Comparison of ENCODE assay signal across 8 cellular contexts in the genomic region with DNA sequence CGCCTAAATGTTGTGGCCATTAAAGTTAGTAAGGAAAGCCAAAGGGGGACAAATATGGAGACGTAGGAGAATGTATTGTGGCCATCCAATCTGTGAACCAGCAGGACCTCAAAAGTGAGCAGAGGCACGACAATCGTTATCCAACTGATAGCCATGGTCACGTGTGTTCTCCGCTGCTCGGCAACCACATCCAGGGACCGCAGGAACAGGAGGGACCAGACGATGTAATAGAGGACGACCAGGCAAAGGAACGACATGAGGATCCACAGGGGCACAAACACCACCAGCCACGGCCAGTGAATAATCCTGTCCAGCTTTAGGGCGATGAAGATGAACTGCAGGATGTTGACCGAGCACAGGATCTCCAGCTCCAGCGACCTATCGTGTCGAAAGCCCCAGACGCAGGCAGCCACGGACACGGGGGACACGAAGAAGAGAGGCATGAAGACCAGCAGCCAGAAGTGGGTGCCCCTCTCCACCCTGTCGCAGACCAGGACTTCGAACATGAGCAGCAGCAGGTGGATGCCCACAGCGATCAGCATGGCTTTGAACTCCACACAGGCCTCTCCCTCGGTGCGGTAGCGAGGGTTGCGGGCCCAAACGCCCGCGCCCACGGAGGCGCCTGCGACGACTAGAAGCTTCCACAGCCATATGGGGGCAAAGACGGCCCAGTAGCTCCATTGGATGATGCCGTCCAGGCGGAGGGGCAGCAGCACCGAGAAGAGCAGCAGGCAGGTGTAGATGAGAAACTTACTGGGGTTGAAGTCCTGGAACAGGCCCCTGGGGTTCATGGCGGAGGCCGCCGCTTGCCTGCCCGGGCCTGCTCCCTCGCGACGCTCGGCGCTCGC. TPM values are rescaled to one million over a fixed set of nuclear protein-coding genes. Genes with fewer than 3 reads are reported as not detected.
DNase-seq lines count a peak whose midpoint lies in the region; ATAC-seq and TF ChIP-seq lines count a peak whose summit lies in the region.

No MANE protein-coding gene starts in this region.

- H3K36me3 ChIP-seq in liver (ENCODE audit: control insufficient read depth in 4 of 4, insufficient read depth in 3 of 4, low read depth in 1 of 4, low read length in 3 of 4) (peaks cover 0 to 3% (median 0%) of the 10 kb centered on the region in 4 donors), thymus (ENCODE audit: control insufficient read depth, insufficient read depth) (peaks cover 19% of the 10 kb centered on the region)

- peaks cover 58% of the 10 kb centered on the region for H3K4me1 Mint-ChIP-seq in T-helper 1 cell treated with Interleukin-12 subunit alpha and Interleukin-12 subunit beta and Interleukin-4 antibody, amounts not matched to agents 30 μg/mL and 1 μg/mL, for 36 hours (ENCODE audit: low read depth)

- peak overlapping the region; percentile 57 for H3K4me3 ChIP-seq in astrocyte of the cerebellum (ENCODE audit: low read depth, low read length)
- H3K4me3 ChIP-seq in liver (ENCODE audit: low read depth in 1 of 3, low read length in 3 of 3) = peak overlapping the region; percentile 51 to 81 (median 57)
- H3K4me3 ChIP-seq in thymus (ENCODE audit: low read length) = peak overlapping the region; percentile 73

- H3K9me3 Mint-ChIP-seq in T-helper 1 cell treated with Interleukin-12 subunit alpha and Interleukin-12 subunit beta and Interleukin-4 antibody, amounts not matched to agents 30 μg/mL and 1 μg/mL, for 36 hours = peaks cover 5% of the 10 kb centered on the region

- H3K9me3 ChIP-seq in liver (ENCODE audit: control insufficient read depth in 4 of 4, low read length in 3 of 4) (no peaks in the 10 kb centered on the region), thymus (ENCODE audit: control insufficient read depth) (peaks cover 1% of the 10 kb centered on the region)

- WGBS in liver = 81% methylated on average over 49 of the region's 49 CpGs
- WGBS in thymus = 87% methylated on average over 49 of the region's 49 CpGs

- no peaks in the 10 kb centered on the region for H3K27me3 ChIP-seq in liver (ENCODE audit: control insufficient read depth in 4 of 4, insufficient read depth in 4 of 4, low read length in 3 of 4)
- H3K27me3 ChIP-seq in thymus (ENCODE audit: control insufficient read depth, insufficient read depth) = no peaks in the 10 kb centered on the region

- H3K27ac ChIP-seq in liver (ENCODE audit: low read depth in 1 of 2, low read length in 2 of 2) = peak overlapping the region; percentile 70 to 95
- H3K27ac ChIP-seq in thymus (ENCODE audit: low read depth) = peak overlapping the region; percentile 95

- H3K9ac ChIP-seq in liver (ENCODE audit: low read depth in 1 of 2, low read length in 2 of 2) = no peak overlapping the region

- H3K27ac Mint-ChIP-seq in T-helper 1 cell treated with Interleukin-12 subunit alpha and Interleukin-12 subunit beta and Interleukin-4 antibody, amounts not matched to agents 30 μg/mL and 1 μg/mL, for 36 hours = peak overlapping the region; percentile 92

- in situ Hi-C loops in astrocyte of the cerebellum (cut with HindIII; ENCODE audit: low sequenced_read_pairs) = no loop called here

- peak overlapping the region; percentile 75 for H3K4me3 Mint-ChIP-seq in T-helper 1 cell treated with Interleukin-12 subunit alpha and Interleukin-12 subunit beta and Interleukin-4 antibody, amounts not matched to agents 30 μg/mL and 1 μg/mL, for 36 hours

- no peak for ATAC-seq in HG03039 (IDR thresholded peaks at IDR 0.05; ENCODE audit: unreplicated experiment)

- TF ChIP-seq CTCF in astrocyte of the cerebellum (IDR thresholded peaks at IDR 0.05; ENCODE audit: low read depth, low read length, missing control alignments) (no peak), liver (IDR thresholded peaks at IDR 0.05; ENCODE audit: low read depth, low read length, missing input control) (no peak)

- no peak for DNase-seq in T-helper 1 cell
- no peak for DNase-seq in astrocyte of the cerebellum (ENCODE audit: low read depth)
- no peak for DNase-seq in NCI-H226
- DNase-seq in NCI-H1092 (lab: John Stamatoyannopoulos, UW) = no peak

- peaks cover 45% of the 10 kb centered on the region for H3K36me3 Mint-ChIP-seq in T-helper 1 cell treated with Interleukin-12 subunit alpha and Interleukin-12 subunit beta and Interleukin-4 antibody, amounts not matched to agents 30 μg/mL and 1 μg/mL, for 36 hours (ENCODE audit: low read depth)

- H3K4me1 ChIP-seq in liver (ENCODE audit: control insufficient read depth in 4 of 4, insufficient read depth in 4 of 4, low read length in 3 of 4) (peaks cover 12 to 33% (median 21%) of the 10 kb centered on the region in 4 donors), thymus (ENCODE audit: control insufficient read depth, insufficient read depth, low read length) (peaks cover 28% of the 10 kb centered on the region)

- no peaks in the 10 kb centered on the region for H3K27me3 Mint-ChIP-seq in T-helper 1 cell treated with Interleukin-12 subunit alpha and Interleukin-12 subunit beta and Interleukin-4 antibody, amounts not matched to agents 30 μg/mL and 1 μg/mL, for 36 hours (ENCODE audit: low read depth)

- TF ChIP-seq RAD21 in liver (IDR thresholded peaks at IDR 0.05) = no peak

TF ChIP-seq in liver, 16 proteins besides CTCF, POLR2A, EP300 and RAD21:
- no peak for TF ChIP-seq GABPA (IDR thresholded peaks at IDR 0.05 in 1 of 2, conservative IDR thresholded peaks at IDR 0.05 in 1 of 2)
- TF ChIP-seq FOXA2 (IDR thresholded peaks at IDR 0.05) = no peak
- TF ChIP-seq YY1 (IDR thresholded peaks at IDR 0.05) = no peak

RNA-seq across cellular contexts. Expression of a gene that starts 0.8 kb away (rescaled TPM):
- total RNA-seq in liver = 1 to 10 TPM; 8.0 to 8.5 TPM
- polyA plus RNA-seq in liver = 1 to 10 TPM; 1.8 to 5.7 TPM
- polyA plus RNA-seq in thymus = 7.0 TPM

RNA-seq across cellular contexts. Expression of a gene that starts 30.2 kb away (rescaled TPM):
- 10 to 100 TPM; 19.7 to 20.6 TPM for total RNA-seq in liver
- polyA plus RNA-seq in liver = 10 to 100 TPM; 11.1 to 26.4 TPM
- polyA plus RNA-seq in thymus = 32.2 TPM
